19 cellular contexts compared by ENCODE assay signal in genomic region chr22:47210112-47210657, GRCh38.
DNase-seq lines count a peak whose midpoint lies in the region; ATAC-seq, FAIRE-seq and TF ChIP-seq lines count a peak whose summit lies in the region.
"Had no signal": no experiment of that assay in that cellular context is flagged by ENCODE, and none has a peak within 500 bp of the region (broad histone marks: within the 10 kb centered on the region; RNA-seq: fewer than 3 reads in every experiment).

No MANE protein-coding gene starts in this region.

- H3K4me3 Mint-ChIP-seq in activated CD4-positive, alpha-beta memory T cell treated with anti-CD3 and anti-CD28 coated beads, Interleukin-2, amount 10 ng/mL, durations not matched to agents 7 days and 5 days = no peak overlapping the region
- H3K4me3 Mint-ChIP-seq in activated CD4-positive, alpha-beta memory T cell treated with anti-CD3 and anti-CD28 coated beads for 36 hours = no peak overlapping the region
- no peak overlapping the region for H3K4me3 Mint-ChIP-seq in activated CD8-positive, alpha-beta memory T cell treated with anti-CD3 and anti-CD28 coated beads, Interleukin-2, amount 10 ng/mL, durations not matched to agents 7 days and 5 days
- H3K4me3 Mint-ChIP-seq: CD8-positive, alpha-beta memory T cell had no signal

- CTCF ChIA-PET in activated CD4-positive, alpha-beta memory T cell treated with anti-CD3 and anti-CD28 coated beads, Interleukin-2, amount 10 ng/mL, durations not matched to agents 7 days and 5 days (lab: Charles Lee) = no interaction called here
- CTCF ChIA-PET in activated CD4-positive, alpha-beta memory T cell treated with anti-CD3 and anti-CD28 coated beads for 36 hours (lab: Charles Lee) = no interaction called here
- CTCF ChIA-PET in activated CD8-positive, alpha-beta memory T cell treated with anti-CD3 and anti-CD28 coated beads, Interleukin-2, amount 10 ng/mL, durations not matched to agents 7 days and 5 days (lab: Charles Lee) = interaction anchor here (1.4 kb wide), 1 partner anchor 10 kb away, joined by 3 read pairs; no protein-coding TSS in a partner anchor
- CTCF ChIA-PET in HepG2 (lab: Yijun Ruan, JAX; ENCODE audit: low intra/inter-chr PET ratio, low total read pairs) = no interaction called here

- H2AK5ac ChIP-seq in trophoblast cell (ENCODE audit: low read length) = no peak overlapping the region

- no peak for TF ChIP-seq RAD21 in HepG2 (CRISPR knock-in tag; IDR thresholded peaks at IDR 0.05)

- no peak overlapping the region for H2BK12ac ChIP-seq in trophoblast cell (ENCODE audit: low read length)

- peaks cover 1 to 30% of the 10 kb centered on the region in 2 experiments; a peak in 3 of 5 replicates for H3K27me3 ChIP-seq in HepG2 (ENCODE audit: control insufficient read depth in 1 of 2, insufficient read depth in 2 of 2, low read length in 2 of 2)
- H3K27me3 ChIP-seq in spleen (replicated peaks in 1 of 7) = peaks cover 0 to 5% (median 0%) of the 10 kb centered on the region in 7 donors
- H3K27me3 ChIP-seq in trophoblast cell (ENCODE audit: insufficient read depth, low read length) = no peaks in the 10 kb centered on the region
- H3K27me3 ChIP-seq: Peyer's patch had no signal

- no peaks in the 10 kb centered on the region for H3K36me3 Mint-ChIP-seq in activated CD4-positive, alpha-beta memory T cell treated with anti-CD3 and anti-CD28 coated beads, Interleukin-2, amount 10 ng/mL, durations not matched to agents 7 days and 5 days (ENCODE audit: low read depth)
- H3K36me3 Mint-ChIP-seq in activated CD4-positive, alpha-beta memory T cell treated with anti-CD3 and anti-CD28 coated beads for 36 hours = no peaks in the 10 kb centered on the region
- no peaks in the 10 kb centered on the region for H3K36me3 Mint-ChIP-seq in activated CD8-positive, alpha-beta memory T cell treated with anti-CD3 and anti-CD28 coated beads, Interleukin-2, amount 10 ng/mL, durations not matched to agents 7 days and 5 days
- H3K36me3 Mint-ChIP-seq: CD8-positive, alpha-beta memory T cell had no signal

- H2BK120ac ChIP-seq in trophoblast cell (ENCODE audit: insufficient read depth, low read length, poor library complexity) = no peak overlapping the region

- BruUV-seq in HepG2 (replicated peaks; lab: Mats Ljungman, UMichigan) = no TSS peak

- H3K4me1 ChIP-seq in HepG2 (ENCODE audit: insufficient read depth, low read length) (no peaks in the 10 kb centered on the region), spleen (no peaks in the 10 kb centered on the region), trophoblast cell (ENCODE audit: control insufficient read depth in 1 of 2, insufficient read depth in 2 of 2, low read length in 2 of 2) (no peaks in the 10 kb centered on the region)

- H3K36me3 ChIP-seq in HepG2 (replicated peaks in 1 of 2; ENCODE audit: control insufficient read depth in 1 of 2, insufficient read depth in 2 of 2, low read length in 2 of 2) (no peaks in the 10 kb centered on the region), spleen (no peaks in the 10 kb centered on the region), trophoblast cell (ENCODE audit: control insufficient read depth in 1 of 2, insufficient read depth in 2 of 2, low read length in 2 of 2) (peaks cover 0 to 2% of the 10 kb centered on the region in 2 experiments)
- H3K36me3 ChIP-seq: Peyer's patch had no signal

- no peak for ATAC-seq in activated CD8-positive, alpha-beta memory T cell treated with anti-CD3 and anti-CD28 coated beads, Interleukin-2, amount 10 ng/mL, durations not matched to agents 7 days and 5 days
- ATAC-seq in HepG2 = no peak
- no peak for ATAC-seq in GM19452 (IDR thresholded peaks at IDR 0.05; ENCODE audit: unreplicated experiment)

- no peak overlapping the region for H3K9ac ChIP-seq in HepG2 (ENCODE audit: insufficient read depth, low read depth, low read length)
- H3K9ac ChIP-seq in trophoblast cell (ENCODE audit: low read length) = no peak overlapping the region

- no peak overlapping the region for H3K27ac Mint-ChIP-seq in activated CD4-positive, alpha-beta memory T cell treated with anti-CD3 and anti-CD28 coated beads, Interleukin-2, amount 10 ng/mL, durations not matched to agents 7 days and 5 days
- no peak overlapping the region for H3K27ac Mint-ChIP-seq in activated CD4-positive, alpha-beta memory T cell treated with anti-CD3 and anti-CD28 coated beads for 36 hours
- H3K27ac Mint-ChIP-seq in activated CD8-positive, alpha-beta memory T cell treated with anti-CD3 and anti-CD28 coated beads, Interleukin-2, amount 10 ng/mL, durations not matched to agents 7 days and 5 days = no peak overlapping the region
- H3K27ac Mint-ChIP-seq: CD8-positive, alpha-beta memory T cell had no signal

- H2AFZ ChIP-seq in HepG2 (ENCODE audit: low read length) = no peak overlapping the region
- H2AFZ ChIP-seq in trophoblast cell (ENCODE audit: insufficient read depth, low read length, poor library complexity) = no peak overlapping the region

- 63% methylated on average over 19 of the region's 19 CpGs for WGBS in HepG2 (ENCODE audit: low lambda C conversion rate)
- WGBS in spleen, 5 donors = 93 to 98% (median 95%) methylated on average over 19 of the region's 19 CpGs
- WGBS in trophoblast cell (ENCODE audit: extremely low coverage, insufficient coverage, insufficient read length) = no CpG with 5 or more reads among the region's 19 CpGs

- no peaks in the 10 kb centered on the region for H3K27me3 Mint-ChIP-seq in activated CD4-positive, alpha-beta memory T cell treated with anti-CD3 and anti-CD28 coated beads, Interleukin-2, amount 10 ng/mL, durations not matched to agents 7 days and 5 days
- H3K27me3 Mint-ChIP-seq in activated CD4-positive, alpha-beta memory T cell treated with anti-CD3 and anti-CD28 coated beads for 36 hours = no peaks in the 10 kb centered on the region
- no peaks in the 10 kb centered on the region for H3K27me3 Mint-ChIP-seq in activated CD8-positive, alpha-beta memory T cell treated with anti-CD3 and anti-CD28 coated beads, Interleukin-2, amount 10 ng/mL, durations not matched to agents 7 days and 5 days

- H3K4me3 ChIP-seq in HepG2 (replicated peaks in 1 of 3; ENCODE audit: insufficient read depth in 1 of 3, low read depth in 2 of 3, low read length in 3 of 3) (no peak overlapping the region), spleen (no peak overlapping the region), trophoblast cell (ENCODE audit: low read depth, low read length) (no peak overlapping the region)
- H3K4me3 ChIP-seq: Peyer's patch had no signal

- POLR2A ChIA-PET in activated CD4-positive, alpha-beta memory T cell treated with anti-CD3 and anti-CD28 coated beads, Interleukin-2, amount 10 ng/mL, durations not matched to agents 7 days and 5 days (lab: Charles Lee) = no interaction called here
- POLR2A ChIA-PET in activated CD4-positive, alpha-beta memory T cell treated with anti-CD3 and anti-CD28 coated beads for 36 hours (lab: Charles Lee) = no interaction called here
- POLR2A ChIA-PET in HepG2 (lab: Yijun Ruan, JAX) = no interaction called here

- H3K18ac ChIP-seq in trophoblast cell (ENCODE audit: low read length) = no peak overlapping the region

- TF ChIP-seq EP300 in HepG2 (IDR thresholded peaks at IDR 0.05; ENCODE audit: low read depth in 2 of 2, low read length in 2 of 2) = no peak
- no peak for TF ChIP-seq EP300 in HepG2 (CRISPR knock-in tag; IDR thresholded peaks at IDR 0.05; ENCODE audit: borderline replicate concordance)

- no peak overlapping the region for H3K14ac ChIP-seq in trophoblast cell (ENCODE audit: low read length)

- no peaks in the 10 kb centered on the region for H3K4me1 Mint-ChIP-seq in activated CD4-positive, alpha-beta memory T cell treated with anti-CD3 and anti-CD28 coated beads, Interleukin-2, amount 10 ng/mL, durations not matched to agents 7 days and 5 days
- no peaks in the 10 kb centered on the region for H3K4me1 Mint-ChIP-seq in activated CD4-positive, alpha-beta memory T cell treated with anti-CD3 and anti-CD28 coated beads for 36 hours (ENCODE audit: low read depth)
- no peaks in the 10 kb centered on the region for H3K4me1 Mint-ChIP-seq in activated CD8-positive, alpha-beta memory T cell treated with anti-CD3 and anti-CD28 coated beads, Interleukin-2, amount 10 ng/mL, durations not matched to agents 7 days and 5 days
- H3K4me1 Mint-ChIP-seq: CD8-positive, alpha-beta memory T cell had no signal

- H4K12ac ChIP-seq in trophoblast cell (ENCODE audit: low read depth, low read length) = no peak overlapping the region

- H4K20me1 ChIP-seq in HepG2 (ENCODE audit: insufficient read depth, low read length) = no peaks in the 10 kb centered on the region

- H2BK5ac ChIP-seq in trophoblast cell (ENCODE audit: low read depth, low read length, poor library complexity) = no peak overlapping the region

- no peaks in the 10 kb centered on the region for H3K9me3 ChIP-seq in HepG2 (ENCODE audit: low read length)
- no peaks in the 10 kb centered on the region for H3K9me3 ChIP-seq in spleen
- peaks cover 70% of the 10 kb centered on the region for H3K9me3 ChIP-seq in trophoblast cell (ENCODE audit: insufficient read depth, low read depth, low read length)
- H3K9me3 ChIP-seq: Peyer's patch had no signal

- H3K27ac ChIP-seq in HepG2 (ENCODE audit: extremely low read length, insufficient read depth, low read length) (no peak overlapping the region), spleen (no peak overlapping the region), trophoblast cell (ENCODE audit: low read depth, low read length) (no peak overlapping the region)
- H3K27ac ChIP-seq: C4-2B, Peyer's patch had no signal

- H3K79me2 ChIP-seq in HepG2 (ENCODE audit: insufficient read depth, low read length) (no peaks in the 10 kb centered on the region), trophoblast cell (ENCODE audit: control insufficient read depth, insufficient read depth, low read length, poor library complexity) (no peaks in the 10 kb centered on the region)

- intact Hi-C loops in activated CD4-positive, alpha-beta memory T cell treated with anti-CD3 and anti-CD28 coated beads for 36 hours (cut with micrococcal nuclease) = no loop called here
- intact Hi-C loops in HepG2 (cut with micrococcal nuclease; ENCODE audit: unreplicated experiment) (loop anchor here (10.0 kb wide), 1 partner anchor 1285 kb away; no protein-coding TSS in a partner anchor), spleen (cut with DNase I; ENCODE audit: low total_unique reads) (no loop called here)

- H4K8ac ChIP-seq in trophoblast cell (ENCODE audit: low read depth, low read length) = no peak overlapping the region

- H3K4me2 ChIP-seq in HepG2 (ENCODE audit: low read depth, low read length) (no peak overlapping the region), trophoblast cell (ENCODE audit: low read length) (no peak overlapping the region)

- TF ChIP-seq POLR2A in HepG2 (IDR thresholded peaks at IDR 0.05; ENCODE audit: insufficient read depth in 1 of 2, low read depth in 2 of 2, low read length in 2 of 2) (no peak), spleen (IDR thresholded peaks at IDR 0.05) (no peak)

- no peak for FAIRE-seq in HepG2 (lab: Jason Lieb, UNC)

- no peak overlapping the region for H4K91ac ChIP-seq in trophoblast cell (ENCODE audit: low read depth, low read length)

- H3K4ac ChIP-seq in trophoblast cell (ENCODE audit: low read depth, low read length) = no peak overlapping the region

- peaks cover 6% of the 10 kb centered on the region for H3K9me3 Mint-ChIP-seq in activated CD4-positive, alpha-beta memory T cell treated with anti-CD3 and anti-CD28 coated beads, Interleukin-2, amount 10 ng/mL, durations not matched to agents 7 days and 5 days
- no peaks in the 10 kb centered on the region for H3K9me3 Mint-ChIP-seq in activated CD4-positive, alpha-beta memory T cell treated with anti-CD3 and anti-CD28 coated beads for 36 hours
- no peaks in the 10 kb centered on the region for H3K9me3 Mint-ChIP-seq in activated CD8-positive, alpha-beta memory T cell treated with anti-CD3 and anti-CD28 coated beads, Interleukin-2, amount 10 ng/mL, durations not matched to agents 7 days and 5 days (ENCODE audit: low read depth)
- H3K9me3 Mint-ChIP-seq: CD8-positive, alpha-beta memory T cell had no signal

- H3K23ac ChIP-seq in trophoblast cell (ENCODE audit: low read length) = no peak overlapping the region

- in situ Hi-C loops in HepG2 (cut with HindIII; ENCODE audit: extremely low pct_ligation_motif_present, low pct_unique_long_range_greater_than_20kb) = loop anchor here (25.0 kb wide), 1 partner anchor 1277 kb away; a partner anchor contains a TSS

- DNase-seq in activated CD4-positive, alpha-beta memory T cell treated with anti-CD3 and anti-CD28 coated beads, Interleukin-2, amount 10 ng/mL, durations not matched to agents 7 days and 5 days = peak; percentile 14
- DNase-seq in activated CD4-positive, alpha-beta memory T cell treated with anti-CD3 and anti-CD28 coated beads for 36 hours = no peak
- peak; percentile 33 for DNase-seq in activated CD8-positive, alpha-beta memory T cell treated with anti-CD3 and anti-CD28 coated beads, Interleukin-2, amount 10 ng/mL, durations not matched to agents 7 days and 5 days
- DNase-seq in HepG2 (ENCODE audit: low spot score) (no peak), spleen (peak; percentile 41), trophoblast cell (no peak)
- DNase-seq in activated effector memory CD4-positive, alpha-beta T cell treated with Interleukin-2 at 50 U/mL for 16 hours = no peak
- DNase-seq: Calu3, DMS153, Karpas-422, MV-4-11, NCI-H1694 treated with DMSO at 0.1 percent for 48 hours, NCI-H2081 treated with DMSO at 0.1 percent for 48 hours, NCI-H2171 treated with DMSO at 0.1 percent for 48 hours, NCI-H526 had no signal

- no peak for TF ChIP-seq CTCF in HepG2 (CRISPR knock-in tag; IDR thresholded peaks at IDR 0.05)
- no peak for TF ChIP-seq CTCF in spleen (IDR thresholded peaks at IDR 0.05 in 8 of 11, conservative IDR thresholded peaks at IDR 0.05 in 3 of 11)

- H3K79me1 ChIP-seq in trophoblast cell (ENCODE audit: low read length) = no peaks in the 10 kb centered on the region

Comparison
In these comparisons a context has a peak if more than half of its experiments do, and no peak if none do; other contexts are left out.
1. DNase-seq: peak in activated CD4-positive, alpha-beta memory T cell treated with anti-CD3 and anti-CD28 coated beads, Interleukin-2, amount 10 ng/mL, durations not matched to agents 7 days and 5 days (single experiment), activated CD8-positive, alpha-beta memory T cell treated with anti-CD3 and anti-CD28 coated beads, Interleukin-2, amount 10 ng/mL, durations not matched to agents 7 days and 5 days (single experiment) and spleen (single experiment); none in activated CD4-positive, alpha-beta memory T cell treated with anti-CD3 and anti-CD28 coated beads for 36 hours (single experiment), HepG2 (single experiment), trophoblast cell (0 of 2) and activated effector memory CD4-positive, alpha-beta T cell treated with Interleukin-2 at 50 U/mL for 16 hours (single experiment).